11 cellular contexts compared by ENCODE assay signal in genomic region chr12:92562063-92562734, GRCh38.
DNase-seq lines count a peak whose midpoint lies in the region; ATAC-seq and TF ChIP-seq lines count a peak whose summit lies in the region.
"Had no signal": no experiment of that assay in that cellular context is flagged by ENCODE, and none has a peak within 500 bp of the region (broad histone marks: within the 10 kb centered on the region; RNA-seq: fewer than 3 reads in every experiment).

No MANE protein-coding gene starts in this region.

- 76% methylated on average over 3 of the region's 3 CpGs; no CpG with 5 or more reads in 1 of the 2 experiments for WGBS in IMR-90 (ENCODE audit: extremely low coverage in 2 of 2, insufficient read length in 1 of 2), 2 experiments
- 52 to 79% methylated on average over 3 of the region's 3 CpGs for WGBS in tibial nerve, 2 donors
- 80% methylated on average over 3 of the region's 3 CpGs for WGBS in smooth muscle cell (ENCODE audit: low lambda C conversion rate)

- peaks cover 45 to 63% of the 10 kb centered on the region in 2 donors for H3K4me1 Mint-ChIP-seq in stimulated activated naive B cell treated with anti-CD40 and anti-IgM and Interleukin-4, amounts not matched to agents 10 μg/mL and 1 μg/mL and 100 μg/mL, for 72 hours

- DNase-seq in IMR-90 = no peak
- peak; percentile 46 for DNase-seq in adipocyte (ENCODE audit: low read depth)
- DNase-seq in left cardiac atrium = no peak
- no peak for DNase-seq in stimulated activated naive B cell treated with anti-CD40 and anti-IgM and Interleukin-4, amounts not matched to agents 10 μg/mL and 1 μg/mL and 100 μg/mL, for 72 hours
- no peak for DNase-seq in tibial nerve (ENCODE audit: low spot score in 2 of 2)
- DNase-seq in epidermal melanocyte (ENCODE audit: insufficient read length, low spot score) = no peak
- no peak for DNase-seq in smooth muscle cell (lab: John Stamatoyannopoulos, UW; ENCODE audit: unreplicated experiment)
- DNase-seq: CD4-positive, alpha-beta T cell; immature natural killer cell; MV-4-11 had no signal

- H3K36me3 ChIP-seq in IMR-90 (ENCODE audit: control insufficient read depth, insufficient read depth, low read length) (no peaks in the 10 kb centered on the region), adipocyte (ENCODE audit: control insufficient read depth, insufficient read depth, low read length, severe bottlenecking) (no peaks in the 10 kb centered on the region), tibial nerve (no peaks in the 10 kb centered on the region), smooth muscle cell (ENCODE audit: low read depth) (no peaks in the 10 kb centered on the region)
- H3K36me3 ChIP-seq: pancreas had no signal

- H2BK20ac ChIP-seq in IMR-90 (ENCODE audit: low read depth, low read length) = peak overlapping the region; percentile 27; the same call in 1 of the 2 replicates

- no peak for TF ChIP-seq POLR2A in IMR-90 (IDR thresholded peaks at IDR 0.05; ENCODE audit: low read depth, low read length)
- TF ChIP-seq POLR2A in tibial nerve (IDR thresholded peaks at IDR 0.05) = no peak

- H3K9ac ChIP-seq in IMR-90 (ENCODE audit: low read depth, low read length) (no peak overlapping the region), adipocyte (ENCODE audit: low read length) (peak overlapping the region; percentile 62), smooth muscle cell (ENCODE audit: low read depth) (no peak overlapping the region)

- H3F3A ChIP-seq in smooth muscle cell (ENCODE audit: low read depth) = no peaks in the 10 kb centered on the region

- no peak overlapping the region for H3K4me3 ChIP-seq in IMR-90 (ENCODE audit: insufficient read depth, low read depth, low read length)
- H3K4me3 ChIP-seq in adipocyte (ENCODE audit: low read length) = no peak overlapping the region
- H3K4me3 ChIP-seq in tibial nerve = no peak overlapping the region
- no peak overlapping the region for H3K4me3 ChIP-seq in smooth muscle cell
- H3K4me3 ChIP-seq: pancreas had no signal

- no peak for TF ChIP-seq RAD21 in IMR-90 (IDR thresholded peaks at IDR 0.05; ENCODE audit: low read length)

- dilution Hi-C loops in IMR-90 (cut with HindIII; ENCODE audit: low sequenced_read_pairs, unreplicated experiment) = no loop called here

- H2AFZ ChIP-seq in IMR-90 (replicated peaks; ENCODE audit: low read length, poor library complexity) = no peak overlapping the region
- no peak overlapping the region for H2AFZ ChIP-seq in smooth muscle cell (ENCODE audit: low read depth)

- no peak for ATAC-seq in IMR-90 (ENCODE audit: low read depth)
- ATAC-seq in left cardiac atrium = peak; percentile 9
- ATAC-seq in stimulated activated naive B cell treated with anti-CD40 and anti-IgM and Interleukin-4, amounts not matched to agents 10 μg/mL and 1 μg/mL and 100 μg/mL, for 72 hours (replicated peaks) = no peak

- intact Hi-C loops in IMR-90 (cut with micrococcal nuclease) (loop anchor here (10.0 kb wide), 1 partner anchor 267 kb away; no protein-coding TSS in a partner anchor), left cardiac atrium (cut with DNase I) (loop anchor here in 1 of 2 donors (5.0 kb wide), 1 partner anchor 150 kb away; no protein-coding TSS in a partner anchor)

- H3K14ac ChIP-seq in IMR-90 (replicated peaks; ENCODE audit: low read depth, low read length) = peak overlapping the region; percentile 32; the same call in 1 of the 2 replicates

- H3K56ac ChIP-seq in IMR-90 (ENCODE audit: extremely low read depth, insufficient read depth, low read length) = no peak overlapping the region

- no peak overlapping the region for H4K8ac ChIP-seq in IMR-90 (ENCODE audit: low read depth in 2 of 2, low read length in 2 of 2)

- H3K4me2 ChIP-seq in IMR-90 (ENCODE audit: low read depth, low read length) (no peak overlapping the region), smooth muscle cell (no peak overlapping the region)

- H3K79me1 ChIP-seq in IMR-90 (ENCODE audit: low read depth in 1 of 2, low read length in 2 of 2) = no peaks in the 10 kb centered on the region

- no peaks in the 10 kb centered on the region for H3K79me2 ChIP-seq in smooth muscle cell (ENCODE audit: low read depth)

- H3K23ac ChIP-seq in IMR-90 (ENCODE audit: low read depth, low read length) = no peak overlapping the region

- H2BK120ac ChIP-seq in IMR-90 (ENCODE audit: low read depth, low read length) = peak overlapping the region; percentile 27; the same call in 1 of the 2 replicates

- H4K91ac ChIP-seq in IMR-90 (ENCODE audit: insufficient read depth, low read depth, low read length) = no peak overlapping the region

- H4K5ac ChIP-seq in IMR-90 (ENCODE audit: low read depth, low read length) = no peak overlapping the region

- CTCF ChIA-PET in IMR-90 (lab: Yijun Ruan, JAX) = no interaction called here

- H3K4me1 ChIP-seq in IMR-90 (ENCODE audit: control insufficient read depth, insufficient read depth, low read length) (peaks cover 5% of the 10 kb centered on the region), adipocyte (ENCODE audit: control insufficient read depth, insufficient read depth, low read length) (peaks cover 38% of the 10 kb centered on the region), tibial nerve (peaks cover 7 to 31% (median 18%) of the 10 kb centered on the region in 4 donors), smooth muscle cell (ENCODE audit: low read depth) (no peaks in the 10 kb centered on the region)

- no peaks in the 10 kb centered on the region for H3K27me3 Mint-ChIP-seq in stimulated activated naive B cell treated with anti-CD40 and anti-IgM and Interleukin-4, amounts not matched to agents 10 μg/mL and 1 μg/mL and 100 μg/mL, for 72 hours
- H3K27me3 Mint-ChIP-seq: CD4-positive, alpha-beta T cell had no signal

- H3K4ac ChIP-seq in IMR-90 (ENCODE audit: low read depth, low read length) = no peak overlapping the region

- H2AK5ac ChIP-seq in IMR-90 (ENCODE audit: low read depth, low read length) = no peak overlapping the region

- TF ChIP-seq CTCF in IMR-90 (conservative IDR thresholded peaks at IDR 0.05; ENCODE audit: low read depth, low read length) = no peak
- no peak for TF ChIP-seq CTCF in tibial nerve (IDR thresholded peaks at IDR 0.05)
- TF ChIP-seq CTCF in smooth muscle cell (IDR thresholded peaks at IDR 0.05; ENCODE audit: borderline replicate concordance, insufficient read depth, poor library complexity, severe bottlenecking) = no peak

- H3K9me1 ChIP-seq in IMR-90 (ENCODE audit: insufficient read depth, low read length) = no peaks in the 10 kb centered on the region

- no TSS peak for BruUV-seq in IMR-90 (replicated peaks; lab: Mats Ljungman, UMichigan)

- H3K27me3 ChIP-seq in IMR-90 (ENCODE audit: control insufficient read depth, insufficient read depth, low read length) (no peaks in the 10 kb centered on the region), adipocyte (replicated peaks; ENCODE audit: control insufficient read depth, insufficient read depth, low read length) (no peaks in the 10 kb centered on the region), tibial nerve (no peaks in the 10 kb centered on the region), smooth muscle cell (ENCODE audit: low read depth) (no peaks in the 10 kb centered on the region)
- H3K27me3 ChIP-seq: pancreas had no signal

- H2BK15ac ChIP-seq in IMR-90 (ENCODE audit: low read depth, low read length) = peak overlapping the region; percentile 29; the same call in 1 of the 3 replicates

- H2AK9ac ChIP-seq in IMR-90 (replicated peaks; ENCODE audit: low read depth, low read length, poor library complexity) = no peak overlapping the region

- peak overlapping the region; percentile 42; the same call in 1 of the 2 replicates for H3K18ac ChIP-seq in IMR-90 (ENCODE audit: low read depth, low read length)

- peak overlapping the region; percentile 6 for H3K27ac Mint-ChIP-seq in stimulated activated naive B cell treated with anti-CD40 and anti-IgM and Interleukin-4, amounts not matched to agents 10 μg/mL and 1 μg/mL and 100 μg/mL, for 72 hours
- H3K27ac Mint-ChIP-seq: CD4-positive, alpha-beta T cell; immature natural killer cell had no signal

- H3K27ac ChIP-seq in IMR-90 (ENCODE audit: insufficient read depth, low read length) (no peak overlapping the region), tibial nerve (peak overlapping the region in 2 of 4 donors; percentile 83 to 87), smooth muscle cell (ENCODE audit: low read depth) (no peak overlapping the region)

- no peak overlapping the region for H2BK5ac ChIP-seq in IMR-90 (ENCODE audit: low read depth, low read length, poor library complexity, severe bottlenecking)

- in situ Hi-C loops in IMR-90 (cut with MboI; ENCODE audit: low sequenced_read_pairs) = loop anchor here (5.0 to 10.0 kb wide), 2 partner anchors 747 to 1175 kb away; no protein-coding TSS in a partner anchor

- no peak overlapping the region for H3K4me3 Mint-ChIP-seq in stimulated activated naive B cell treated with anti-CD40 and anti-IgM and Interleukin-4, amounts not matched to agents 10 μg/mL and 1 μg/mL and 100 μg/mL, for 72 hours
- H3K4me3 Mint-ChIP-seq: CD4-positive, alpha-beta T cell; immature natural killer cell had no signal

- H3K9me3 ChIP-seq in IMR-90 (ENCODE audit: control insufficient read depth, insufficient read depth, low read length) (no peaks in the 10 kb centered on the region), adipocyte (ENCODE audit: control insufficient read depth, low read length) (peaks cover 3% of the 10 kb centered on the region), tibial nerve (no peaks in the 10 kb centered on the region), smooth muscle cell (replicated peaks; ENCODE audit: low read depth) (no peaks in the 10 kb centered on the region)
- H3K9me3 ChIP-seq: pancreas had no signal

- POLR2A ChIA-PET in IMR-90 (lab: Charles Lee; ENCODE audit: unreplicated experiment) = interaction anchor here (1.0 kb wide), 1 partner anchor 416 kb away, joined by 3 read pairs; the partner anchor contains the start of gene BTG1

- H4K20me1 ChIP-seq in IMR-90 (ENCODE audit: insufficient read depth, low read length) (no peaks in the 10 kb centered on the region), smooth muscle cell (ENCODE audit: low read depth) (no peaks in the 10 kb centered on the region)

- TF ChIP-seq EP300 in tibial nerve (IDR thresholded peaks at IDR 0.05) = no peak

- H3K36me3 Mint-ChIP-seq in stimulated activated naive B cell treated with anti-CD40 and anti-IgM and Interleukin-4, amounts not matched to agents 10 μg/mL and 1 μg/mL and 100 μg/mL, for 72 hours = peaks cover 6 to 20% of the 10 kb centered on the region in 2 donors

- H3K9me3 Mint-ChIP-seq in stimulated activated naive B cell treated with anti-CD40 and anti-IgM and Interleukin-4, amounts not matched to agents 10 μg/mL and 1 μg/mL and 100 μg/mL, for 72 hours = peaks cover 0 to 5% of the 10 kb centered on the region in 2 donors

TF ChIP-seq in IMR-90, 13 proteins besides CTCF, POLR2A, EP300 and RAD21:
- TF ChIP-seq CHD1 (IDR thresholded peaks at IDR 0.05; ENCODE audit: low read depth, low read length) = no peak
TF ChIP-seq in IMR-90: peak in this region for 0.

Comparison
In these comparisons a context has a peak if more than half of its experiments do, and no peak if none do; other contexts are left out.
1. ATAC-seq: peak in left cardiac atrium (2 of 2); none in IMR-90 (single experiment) and stimulated activated naive B cell treated with anti-CD40 and anti-IgM and Interleukin-4, amounts not matched to agents 10 μg/mL and 1 μg/mL and 100 μg/mL, for 72 hours (0 of 2).